Comparison of ENCODE assay signal across 1 cellular context in genomic region chr2:131264034-131264433, GRCh38. TPM values are rescaled to one million over a fixed set of nuclear protein-coding genes. Genes with fewer than 3 reads are reported as not detected.
"Had no signal": no experiment of that assay in that cellular context is flagged by ENCODE, and none has a peak within 500 bp of the region (broad histone marks: within the 10 kb centered on the region; RNA-seq: fewer than 3 reads in every experiment).

No MANE protein-coding gene starts in this region.

RNA-seq across cellular contexts. Expression of gene POTEE, which starts 54.7 kb away (rescaled TPM):
- total RNA-seq: IMR-90 had no signal
